In the genomic region with DNA sequence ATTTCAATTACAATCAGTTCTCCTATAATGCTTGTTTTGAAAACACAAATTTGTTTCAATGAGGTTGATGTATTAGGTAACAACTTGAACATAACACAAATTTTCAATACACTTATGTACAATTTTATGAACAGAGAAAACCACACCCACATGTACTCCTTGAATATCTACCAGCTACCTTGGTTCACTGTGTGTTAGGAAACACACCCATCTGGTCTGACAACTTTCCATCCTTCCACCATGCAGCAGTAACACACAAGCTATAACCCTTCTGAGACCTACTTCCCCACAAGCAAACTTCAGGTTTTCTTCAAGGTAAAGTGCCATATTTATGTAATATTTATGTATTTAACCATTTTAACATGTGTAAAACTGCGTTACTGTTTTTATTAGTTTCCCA, we compare ENCODE assay signal across 15 cellular contexts.
"Had no signal": no experiment of that assay in that cellular context is flagged by ENCODE, and none has a peak within 500 bp of the region (broad histone marks: within the 10 kb centered on the region; RNA-seq: fewer than 3 reads in every experiment).

No MANE protein-coding gene starts in this region.

- DNase-seq: cortex of kidney; dorsolateral prefrontal cortex; effector CD8-positive, alpha-beta T cell; mesendoderm; naive thymus-derived CD4-positive, alpha-beta T cell; nephron progenitor cell; psoas muscle; stimulated activated CD4-positive, alpha-beta T cell treated with anti-CD3 and anti-CD28 coated beads, Interleukin-12 subunit alpha, Interleukin-12 subunit beta, amount 100 ng/mL, for 4 hours; stimulated activated naive CD4-positive, alpha-beta T cell; stomach; substantia nigra; transverse colon had no signal

- ATAC-seq: foreskin keratinocyte; naive thymus-derived CD4-positive, alpha-beta T cell; psoas muscle; sciatic nerve had no signal

- H3K27ac Mint-ChIP-seq: nephron progenitor cell had no signal

- H3K4me3 ChIP-seq: dorsolateral prefrontal cortex, psoas muscle, stomach, thoracic aorta, transverse colon had no signal

- H3K27me3 Mint-ChIP-seq: naive thymus-derived CD4-positive, alpha-beta T cell had no signal

- H3K9me3 Mint-ChIP-seq: naive thymus-derived CD4-positive, alpha-beta T cell; nephron progenitor cell had no signal

- H3K4me3 Mint-ChIP-seq: naive thymus-derived CD4-positive, alpha-beta T cell; nephron progenitor cell had no signal

- H3K4me1 Mint-ChIP-seq: naive thymus-derived CD4-positive, alpha-beta T cell; nephron progenitor cell had no signal
